Comparison of ENCODE assay signal across 20 cellular contexts in genomic region chr7:103009466-103010219, GRCh38.
DNase-seq lines count a peak whose midpoint lies in the region; ATAC-seq and TF ChIP-seq lines count a peak whose summit lies in the region.
"Had no signal": no experiment of that assay in that cellular context is flagged by ENCODE, and none has a peak within 500 bp of the region (broad histone marks: within the 10 kb centered on the region; RNA-seq: fewer than 3 reads in every experiment).

No MANE protein-coding gene starts in this region.

- H3K27ac Mint-ChIP-seq in activated CD4-positive, alpha-beta T cell treated with anti-CD3 and anti-CD28 coated beads, Interleukin-2, amount 10 ng/mL, durations not matched to agents 7 days and 5 days: no peak overlapping the region
- H3K27ac Mint-ChIP-seq: activated T-helper 17 cell treated with anti-CD3 and anti-CD28 coated beads, Interleukin-2, amount 50 U/mL, for 72 hours had no signal

- no peaks in the 10 kb centered on the region for H3K36me3 Mint-ChIP-seq in activated CD4-positive, alpha-beta T cell treated with anti-CD3 and anti-CD28 coated beads, Interleukin-2, amount 10 ng/mL, durations not matched to agents 7 days and 5 days (ENCODE audit: low read depth)

- no peaks in the 10 kb centered on the region for H3K27me3 ChIP-seq in spleen (replicated peaks in 1 of 7)

- peak; percentile 14 for DNase-seq in DMS153 (lab: John Stamatoyannopoulos, UW)
- DNase-seq in DMS153 treated with DMSO at 0.1 percent for 48 hours (lab: John Stamatoyannopoulos, UW; ENCODE audit: unreplicated experiment): no peak
- peak; percentile 84 for DNase-seq in NAMALWA (ENCODE audit: low spot score)
- peak; percentile 51 for DNase-seq in dermis blood vessel endothelial cell
- DNase-seq in spleen: peak; percentile 85
- no peak for DNase-seq in activated CD4-positive, alpha-beta T cell treated with anti-CD3 and anti-CD28 coated beads, Interleukin-2, amount 10 ng/mL, durations not matched to agents 7 days and 5 days
- no peak for DNase-seq in activated effector memory CD4-positive, alpha-beta T cell treated with Interleukin-2 at 50 U/mL for 16 hours
- DNase-seq: activated CD4-positive, alpha-beta T cell treated with anti-CD3 and anti-CD28 coated beads for 1 hour; KG1; kidney glomerular epithelial cell; NCI-H1105; NCI-H774; stimulated activated CD4-positive, alpha-beta T cell treated with anti-CD3 and anti-CD28 coated beads, Interleukin-2, amount 100 ng/mL, for 24 hours; T-helper 9 cell had no signal

- 0 to 40% (median 22%) methylated on average over 1 to 6 of the region's 6 CpGs for WGBS in spleen, 5 donors

- peaks cover 0 to 10% (median under 1%) of the 10 kb centered on the region in 8 donors for H3K9me3 ChIP-seq in spleen

- intact Hi-C loops in spleen (cut with DNase I; ENCODE audit: low total_unique reads): no loop called here

- no peak overlapping the region for H3K4me3 Mint-ChIP-seq in activated CD4-positive, alpha-beta T cell treated with anti-CD3 and anti-CD28 coated beads, Interleukin-2, amount 10 ng/mL, durations not matched to agents 7 days and 5 days
- H3K4me3 Mint-ChIP-seq: activated T-helper 17 cell treated with anti-CD3 and anti-CD28 coated beads, Interleukin-2, amount 50 U/mL, for 72 hours; nephron had no signal

- H3K4me1 Mint-ChIP-seq in activated CD4-positive, alpha-beta T cell treated with anti-CD3 and anti-CD28 coated beads, Interleukin-2, amount 10 ng/mL, durations not matched to agents 7 days and 5 days: peaks cover 2% of the 10 kb centered on the region
- H3K4me1 Mint-ChIP-seq: activated T-helper 17 cell treated with anti-CD3 and anti-CD28 coated beads, Interleukin-2, amount 50 U/mL, for 72 hours; nephron had no signal

- CTCF ChIA-PET in activated CD4-positive, alpha-beta T cell treated with anti-CD3 and anti-CD28 coated beads, Interleukin-2, amount 10 ng/mL, durations not matched to agents 7 days and 5 days (lab: Charles Lee): no interaction called here

- peak overlapping the region in 3 of 8 donors; percentile 20 to 60 (median 44) for H3K27ac ChIP-seq in spleen
- H3K27ac ChIP-seq: 22Rv1, SK-N-MC had no signal

- ATAC-seq in GM21360 (IDR thresholded peaks at IDR 0.05; ENCODE audit: unreplicated experiment): no peak
- ATAC-seq: activated T-helper 17 cell treated with anti-CD3 and anti-CD28 coated beads, Interleukin-2, amount 50 U/mL, for 72 hours; HCT116 had no signal

- POLR2A ChIA-PET in activated CD4-positive, alpha-beta T cell treated with anti-CD3 and anti-CD28 coated beads, Interleukin-2, amount 10 ng/mL, durations not matched to agents 7 days and 5 days (lab: Charles Lee): no interaction called here

- H3K27me3 Mint-ChIP-seq in activated CD4-positive, alpha-beta T cell treated with anti-CD3 and anti-CD28 coated beads, Interleukin-2, amount 10 ng/mL, durations not matched to agents 7 days and 5 days: no peaks in the 10 kb centered on the region

- TF ChIP-seq POLR2A in spleen (IDR thresholded peaks at IDR 0.05): no peak

- H3K9me3 Mint-ChIP-seq in activated CD4-positive, alpha-beta T cell treated with anti-CD3 and anti-CD28 coated beads, Interleukin-2, amount 10 ng/mL, durations not matched to agents 7 days and 5 days: no peaks in the 10 kb centered on the region

- peaks cover 0 to 12% (median 4%) of the 10 kb centered on the region in 6 donors for H3K4me1 ChIP-seq in spleen

- H3K36me3 ChIP-seq in spleen: no peaks in the 10 kb centered on the region

- TF ChIP-seq CTCF in spleen (IDR thresholded peaks at IDR 0.05 in 8 of 11, conservative IDR thresholded peaks at IDR 0.05 in 3 of 11): no peak

- H3K4me3 ChIP-seq in spleen: peak overlapping the region in 1 of 8 donors; percentile 20
- H3K4me3 ChIP-seq: SK-N-MC had no signal

Comparison
In these comparisons a context has a peak if more than half of its experiments do, and no peak if none do; other contexts are left out.
1. DNase-seq: peak in DMS153 (single experiment), NAMALWA (single experiment), dermis blood vessel endothelial cell (single experiment) and spleen (single experiment); none in DMS153 treated with DMSO at 0.1 percent for 48 hours (single experiment), activated CD4-positive, alpha-beta T cell treated with anti-CD3 and anti-CD28 coated beads, Interleukin-2, amount 10 ng/mL, durations not matched to agents 7 days and 5 days (single experiment) and activated effector memory CD4-positive, alpha-beta T cell treated with Interleukin-2 at 50 U/mL for 16 hours (single experiment).